ENCODE assay signal across 1 cellular context in the genomic region with DNA sequence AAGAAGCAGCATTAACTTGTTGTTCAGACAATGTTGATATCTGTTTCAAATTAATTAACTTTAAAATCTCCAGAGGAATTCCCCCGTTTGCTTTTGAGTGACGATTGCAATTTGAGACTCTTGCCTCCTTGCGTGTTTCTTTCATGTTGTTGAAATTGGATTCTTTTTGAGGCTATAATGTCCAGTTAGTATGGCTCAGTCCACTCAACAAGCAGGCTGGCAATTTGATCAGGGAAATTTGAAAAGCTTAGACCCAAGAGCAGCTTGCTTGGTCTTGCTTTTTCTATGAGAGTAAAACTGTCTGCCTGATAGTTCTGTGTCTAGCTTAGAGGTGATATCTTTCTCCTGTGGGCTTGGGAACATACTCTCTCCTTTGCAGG.
TF ChIP-seq lines count a peak whose summit lies in the region.

No MANE protein-coding gene starts in this region.

TF ChIP-seq in HepG2, 621 proteins besides CTCF, POLR2A, EP300 and RAD21:
- TF ChIP-seq YY1 (IDR thresholded peaks at IDR 0.05; ENCODE audit: insufficient read depth, insufficient replicate concordance, low read depth, low read length) (no peak), GPN1 (CRISPR knock-in tag; IDR thresholded peaks at IDR 0.05; ENCODE audit: borderline replicate concordance) (no peak), AGO1 (IDR thresholded peaks at IDR 0.05; ENCODE audit: low read depth, low read length, poor library complexity, severe bottlenecking) (no peak), MTA3 (CRISPR knock-in tag; IDR thresholded peaks at IDR 0.05) (no peak), ATF1 (CRISPR knock-in tag; IDR thresholded peaks at IDR 0.05) (no peak), ZBTB21 (CRISPR knock-in tag; IDR thresholded peaks at IDR 0.05) (no peak), ATF3 (CRISPR knock-in tag; IDR thresholded peaks at IDR 0.05) (no peak), SAFB2 (CRISPR knock-in tag; IDR thresholded peaks at IDR 0.05; ENCODE audit: borderline replicate concordance, low read depth) (no peak), ZNF33B (CRISPR knock-in tag; IDR thresholded peaks at IDR 0.05) (no peak), ZFAT (CRISPR knock-in tag; conservative IDR thresholded peaks at IDR 0.05) (no peak), SMARCC2 (IDR thresholded peaks at IDR 0.05) (no peak), ZNF496 (CRISPR knock-in tag; IDR thresholded peaks at IDR 0.05; ENCODE audit: insufficient replicate concordance) (no peak), SNRNP70 (IDR thresholded peaks at IDR 0.05; ENCODE audit: low read depth, low read length) (no peak), NR2F2 (IDR thresholded peaks at IDR 0.05; ENCODE audit: borderline replicate concordance, low read depth) (no peak), ZNF607 (CRISPR knock-in tag; IDR thresholded peaks at IDR 0.05; ENCODE audit: borderline replicate concordance) (no peak), SUZ12 (IDR thresholded peaks at IDR 0.05; ENCODE audit: low read depth, low read length) (no peak)
